Comparison of ENCODE assay signal across 8 cellular contexts in genomic region chr11:18802381-18803257, GRCh38. TPM values are rescaled to one million over a fixed set of nuclear protein-coding genes. Genes with fewer than 3 reads are reported as not detected.
DNase-seq lines count a peak whose midpoint lies in the region; ATAC-seq and TF ChIP-seq lines count a peak whose summit lies in the region.

No MANE protein-coding gene starts in this region.

- H3K27ac ChIP-seq in DND-41 (ENCODE audit: low read length): no peak overlapping the region

- peak; percentile 75 for TF ChIP-seq CTCF in DND-41 (IDR thresholded peaks at IDR 0.05; ENCODE audit: borderline replicate concordance, extremely low read depth, low read length, poor library complexity, severe bottlenecking)
- peak; percentile 62 for TF ChIP-seq CTCF in HFF-Myc (IDR thresholded peaks at IDR 0.05; ENCODE audit: low read depth, low read length, missing control alignments)

- no peaks in the 10 kb centered on the region for H3K36me3 Mint-ChIP-seq in activated T-cell treated with anti-CD3 and anti-CD28 coated beads, Interleukin-2, amount 50 U/mL, for 72 hours (ENCODE audit: insufficient read depth in 2 of 2)

- peaks cover 38% of the 10 kb centered on the region for H3K27me3 Mint-ChIP-seq in activated T-cell treated with anti-CD3 and anti-CD28 coated beads, Interleukin-2, amount 50 U/mL, for 72 hours (ENCODE audit: low read depth)

- no peak overlapping the region for H2AFZ ChIP-seq in DND-41 (ENCODE audit: low read depth, low read length)

- no peak overlapping the region for H3K4me2 ChIP-seq in DND-41 (ENCODE audit: insufficient read depth, low read length)

- H3K4me3 Mint-ChIP-seq in activated T-cell treated with anti-CD3 and anti-CD28 coated beads, Interleukin-2, amount 50 U/mL, for 72 hours: no peak overlapping the region

- H3K36me3 ChIP-seq in DND-41 (ENCODE audit: insufficient read depth, low read length): no peaks in the 10 kb centered on the region

- peaks cover 12% of the 10 kb centered on the region for H3K27me3 ChIP-seq in DND-41 (ENCODE audit: insufficient read depth, low read length, poor library complexity)

- H3K4me1 ChIP-seq in DND-41 (ENCODE audit: insufficient read depth, low read length): no peaks in the 10 kb centered on the region

- no peak overlapping the region for H3K9ac ChIP-seq in DND-41 (ENCODE audit: low read depth, low read length)

- ATAC-seq in DND-41 (ENCODE audit: insufficient read depth, low read depth): peak; percentile 54; the same call in 2 of the 3 replicates
- ATAC-seq in activated T-cell treated with anti-CD3 and anti-CD28 coated beads, Interleukin-2, amount 50 U/mL, for 72 hours (replicated peaks in 1 of 2): no peak
- ATAC-seq in HG02981 (IDR thresholded peaks at IDR 0.05; ENCODE audit: unreplicated experiment): no peak
- ATAC-seq in HG02840 (IDR thresholded peaks at IDR 0.05; ENCODE audit: low FRiP score, unreplicated experiment): no peak

- H3K4me3 ChIP-seq in DND-41 (ENCODE audit: low read depth in 1 of 2, low read length in 2 of 2): no peak overlapping the region
- H3K4me3 ChIP-seq in HFF-Myc (replicated peaks; ENCODE audit: low read depth, low read length): no peak overlapping the region

- no peaks in the 10 kb centered on the region for H3K79me2 ChIP-seq in DND-41 (ENCODE audit: insufficient read depth, low read length)

- no peaks in the 10 kb centered on the region for H3K4me1 Mint-ChIP-seq in activated T-cell treated with anti-CD3 and anti-CD28 coated beads, Interleukin-2, amount 50 U/mL, for 72 hours (ENCODE audit: low read depth)

- no peaks in the 10 kb centered on the region for H3K9me3 ChIP-seq in DND-41 (ENCODE audit: insufficient read depth, low read length, severe bottlenecking)

- peak; percentile 53 for DNase-seq in DND-41
- peak; percentile 46 for DNase-seq in HFF-Myc (ENCODE audit: extremely low read depth, low read depth)
- peak; percentile 57 for DNase-seq in NCI-H69 (lab: John Stamatoyannopoulos, UW)
- DNase-seq in activated T-cell treated with anti-CD3 and anti-CD28 coated beads, Interleukin-2, amount 50 U/mL, for 72 hours: peak; percentile 26 to 29
- DNase-seq in head of caudate nucleus: peak; percentile 26 to 87 (median 66)
- DNase-seq in retina: peak; percentile 60

- no peaks in the 10 kb centered on the region for H4K20me1 ChIP-seq in DND-41 (ENCODE audit: insufficient read depth, low read length)

- H3K27ac Mint-ChIP-seq in activated T-cell treated with anti-CD3 and anti-CD28 coated beads, Interleukin-2, amount 50 U/mL, for 72 hours: no peak overlapping the region

- intact Hi-C loops in head of caudate nucleus (cut with DNase I): no loop called here

- no peaks in the 10 kb centered on the region for H3K9me3 Mint-ChIP-seq in activated T-cell treated with anti-CD3 and anti-CD28 coated beads, Interleukin-2, amount 50 U/mL, for 72 hours

RNA-seq across cellular contexts. Expression of gene PTPN5, which starts 11.0 kb away (rescaled TPM):
- total RNA-seq in activated T-cell treated with anti-CD3 and anti-CD28 coated beads, Interleukin-2, amount 50 U/mL, for 72 hours: not detected
